8 cellular contexts compared by ENCODE assay signal in the genomic region with DNA sequence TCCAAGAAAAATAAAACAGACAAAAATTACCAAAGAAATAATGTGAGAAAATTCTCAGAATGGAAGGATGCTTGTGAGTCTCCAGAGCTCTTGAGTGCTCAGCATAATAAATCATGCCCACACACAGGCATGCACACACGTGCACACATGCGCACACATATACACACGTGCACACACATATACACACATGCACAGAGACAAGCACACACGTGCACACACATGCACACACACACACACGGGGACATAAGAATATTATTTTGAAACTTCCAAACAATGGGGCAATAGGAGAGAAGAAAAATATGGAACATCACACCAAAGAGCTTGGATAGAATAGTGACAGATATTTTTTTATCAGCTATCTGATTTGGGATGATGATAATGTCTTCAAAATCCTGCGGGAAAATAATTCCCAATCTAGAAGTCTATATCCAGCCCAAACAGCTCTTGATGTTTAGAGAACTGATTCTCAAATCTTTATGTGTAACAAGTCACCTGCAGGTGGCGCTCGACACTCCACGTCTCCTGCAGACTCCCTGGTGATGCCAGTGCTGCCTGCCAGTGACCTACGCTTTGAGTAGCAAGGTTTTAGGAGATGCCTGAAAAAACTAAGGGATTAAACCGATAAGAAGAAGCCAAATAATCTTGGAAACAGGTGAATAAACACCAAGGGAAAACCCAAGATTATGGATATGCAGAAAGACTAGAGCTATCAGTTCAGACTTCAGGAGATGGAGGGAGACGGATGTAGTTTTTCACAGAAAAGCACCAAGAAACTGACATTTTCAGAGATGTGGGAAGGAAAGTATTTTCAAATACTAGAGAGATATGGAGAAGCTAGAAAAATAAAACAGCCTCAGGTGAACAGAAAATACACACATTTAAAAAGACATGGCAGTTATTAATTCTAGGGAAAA.
DNase-seq lines count a peak whose midpoint lies in the region; ATAC-seq, FAIRE-seq and TF ChIP-seq lines count a peak whose summit lies in the region.

No MANE protein-coding gene starts in this region.

- H3K9me1 ChIP-seq in endothelial cell of umbilical vein (replicated peaks; ENCODE audit: control insufficient read depth, extremely low read depth, insufficient read depth, low read length): no peaks in the 10 kb centered on the region

- H3K4me2 ChIP-seq in endothelial cell of umbilical vein (ENCODE audit: insufficient read depth, low read length): no peak overlapping the region

- peak; percentile 85 for TF ChIP-seq CTCF in activated CD8-positive, alpha-beta T cell treated with anti-CD3 and anti-CD28 coated beads for 36 hours (IDR thresholded peaks at IDR 0.05)
- peak; percentile 74 to 75 for TF ChIP-seq CTCF in endothelial cell of umbilical vein (IDR thresholded peaks at IDR 0.05; ENCODE audit: extremely low read depth in 1 of 2, insufficient read depth in 1 of 2, low read depth in 1 of 2, low read length in 2 of 2)

- H3K27ac ChIP-seq in endothelial cell of umbilical vein (ENCODE audit: insufficient read depth, low read depth, low read length): no peak overlapping the region
- no peak overlapping the region for H3K27ac ChIP-seq in naive thymus-derived CD4-positive, alpha-beta T cell (ENCODE audit: low read depth, low read length)

- H3K4me1 ChIP-seq in endothelial cell of umbilical vein (ENCODE audit: control insufficient read depth, extremely low read depth, insufficient read depth, low read length): no peaks in the 10 kb centered on the region
- no peaks in the 10 kb centered on the region for H3K4me1 ChIP-seq in naive thymus-derived CD4-positive, alpha-beta T cell (ENCODE audit: control insufficient read depth in 2 of 2, insufficient read depth in 2 of 2, low read length in 2 of 2)

- H3K4me3 Mint-ChIP-seq in activated CD8-positive, alpha-beta T cell treated with anti-CD3 and anti-CD28 coated beads for 36 hours: no peak overlapping the region
- H3K4me3 Mint-ChIP-seq in naive thymus-derived CD4-positive, alpha-beta T cell: no peak overlapping the region

- peak; percentile 82 for DNase-seq in Right ventricle myocardium inferior (ENCODE audit: missing footprints)
- no peak for DNase-seq in cardiac septum (ENCODE audit: low spot score)
- DNase-seq in NCI-H510A treated with DMSO at 0.1 percent for 48 hours (lab: John Stamatoyannopoulos, UW): peak; percentile 82
- peak; percentile 85 for DNase-seq in activated CD8-positive, alpha-beta T cell treated with anti-CD3 and anti-CD28 coated beads for 36 hours
- peak; percentile 54 for DNase-seq in endothelial cell of umbilical vein (ENCODE audit: low read depth, low spot score)
- DNase-seq in naive thymus-derived CD4-positive, alpha-beta T cell: peak in 8 of 9 donors; percentile 4 to 45 (median 30)
- peak; percentile 30 for DNase-seq in stimulated activated naive CD4-positive, alpha-beta T cell treated with Interleukin-2 at 50 U/mL for 16 hours (lab: John Stamatoyannopoulos, UW)

- no peak for TF ChIP-seq POLR2A in endothelial cell of umbilical vein (IDR thresholded peaks at IDR 0.05; ENCODE audit: low read depth, low read length)

- no peak overlapping the region for H2AFZ ChIP-seq in endothelial cell of umbilical vein (ENCODE audit: low read depth, low read length)

- no peaks in the 10 kb centered on the region for H3K4me1 Mint-ChIP-seq in activated CD8-positive, alpha-beta T cell treated with anti-CD3 and anti-CD28 coated beads for 36 hours (ENCODE audit: low read depth)
- no peaks in the 10 kb centered on the region for H3K4me1 Mint-ChIP-seq in naive thymus-derived CD4-positive, alpha-beta T cell

- dilution Hi-C loops in endothelial cell of umbilical vein (cut with MboI; ENCODE audit: extremely low pct_ligation_motif_present, low sequenced_read_pairs): no loop called here

- no peak overlapping the region for H3K9ac ChIP-seq in endothelial cell of umbilical vein (replicated peaks; ENCODE audit: extremely low read depth, insufficient read depth, low read length)

- ATAC-seq in Right ventricle myocardium inferior (no peak), HG03103 (IDR thresholded peaks at IDR 0.05; ENCODE audit: low read depth, unreplicated experiment) (peak; percentile 74)
- ATAC-seq in activated CD8-positive, alpha-beta T cell treated with anti-CD3 and anti-CD28 coated beads for 36 hours: peak; percentile 55
- no peak for ATAC-seq in naive thymus-derived CD4-positive, alpha-beta T cell

- intact Hi-C loops in Right ventricle myocardium inferior (cut with DNase I) (no loop called here), cardiac septum (cut with DNase I) (no loop called here), endothelial cell of umbilical vein (cut with micrococcal nuclease) (loop anchor here (1.0 kb wide), 1 partner anchor 178 kb away; no protein-coding TSS in a partner anchor)
- intact Hi-C loops in activated CD8-positive, alpha-beta T cell treated with anti-CD3 and anti-CD28 coated beads for 36 hours (cut with micrococcal nuclease): loop anchor here (10.0 kb wide), 1 partner anchor 311 kb away; no protein-coding TSS in a partner anchor
- intact Hi-C loops in naive thymus-derived CD4-positive, alpha-beta T cell (cut with micrococcal nuclease): no loop called here

- CTCF ChIA-PET in activated CD8-positive, alpha-beta T cell treated with anti-CD3 and anti-CD28 coated beads for 36 hours (lab: Charles Lee): interaction anchor here (0.5 to 1.7 kb wide), 45 partner anchors 9 to 1156 kb away, joined by 3 to 13 read pairs (median 3); no protein-coding TSS in a partner anchor
- CTCF ChIA-PET in endothelial cell of umbilical vein (lab: Charles Lee): interaction anchor here (0.6 to 1.3 kb wide), 4 partner anchors 9 to 175 kb away, joined by 3 read pairs; no protein-coding TSS in a partner anchor
- CTCF ChIA-PET in naive thymus-derived CD4-positive, alpha-beta T cell (lab: Charles Lee): interaction anchor here (1.6 kb wide), 1 partner anchor 987 kb away, joined by 7 read pairs; no protein-coding TSS in a partner anchor

- no peaks in the 10 kb centered on the region for H4K20me1 ChIP-seq in endothelial cell of umbilical vein (replicated peaks; ENCODE audit: control insufficient read depth, extremely low read depth, insufficient read depth, low read length)

- peak; percentile 80 for FAIRE-seq in endothelial cell of umbilical vein (lab: Jason Lieb, UNC)

- no peaks in the 10 kb centered on the region for H3K9me3 ChIP-seq in endothelial cell of umbilical vein (replicated peaks; ENCODE audit: control insufficient read depth, insufficient read depth, low read length)
- no peaks in the 10 kb centered on the region for H3K9me3 ChIP-seq in naive thymus-derived CD4-positive, alpha-beta T cell (ENCODE audit: control insufficient read depth in 2 of 3, low read length in 3 of 3)

- H3K36me3 Mint-ChIP-seq in activated CD8-positive, alpha-beta T cell treated with anti-CD3 and anti-CD28 coated beads for 36 hours (ENCODE audit: low read depth): no peaks in the 10 kb centered on the region
- no peaks in the 10 kb centered on the region for H3K36me3 Mint-ChIP-seq in naive thymus-derived CD4-positive, alpha-beta T cell

- no peaks in the 10 kb centered on the region for H3K9me3 Mint-ChIP-seq in activated CD8-positive, alpha-beta T cell treated with anti-CD3 and anti-CD28 coated beads for 36 hours
- no peaks in the 10 kb centered on the region for H3K9me3 Mint-ChIP-seq in naive thymus-derived CD4-positive, alpha-beta T cell

- POLR2A ChIA-PET in activated CD8-positive, alpha-beta T cell treated with anti-CD3 and anti-CD28 coated beads for 36 hours (lab: Charles Lee): interaction anchor here (0.8 kb wide), 1 partner anchor 28 kb away, joined by 3 read pairs; no protein-coding TSS in a partner anchor
- POLR2A ChIA-PET in endothelial cell of umbilical vein (lab: Charles Lee): no interaction called here
- POLR2A ChIA-PET in naive thymus-derived CD4-positive, alpha-beta T cell (lab: Charles Lee): no interaction called here

- no peaks in the 10 kb centered on the region for H3K36me3 ChIP-seq in endothelial cell of umbilical vein (ENCODE audit: control insufficient read depth in 2 of 2, extremely low read depth in 1 of 2, insufficient read depth in 2 of 2, low read length in 2 of 2)
- H3K36me3 ChIP-seq in naive thymus-derived CD4-positive, alpha-beta T cell (ENCODE audit: control insufficient read depth in 2 of 3, insufficient read depth in 3 of 3, low read length in 3 of 3): no peaks in the 10 kb centered on the region

- peaks cover 8% of the 10 kb centered on the region for H3K27me3 Mint-ChIP-seq in activated CD8-positive, alpha-beta T cell treated with anti-CD3 and anti-CD28 coated beads for 36 hours
- peaks cover 0 to 19% (median 13%) of the 10 kb centered on the region in 5 donors for H3K27me3 Mint-ChIP-seq in naive thymus-derived CD4-positive, alpha-beta T cell

- BruUV-seq in endothelial cell of umbilical vein (replicated peaks; lab: Mats Ljungman, UMichigan): no TSS peak

- H3K79me2 ChIP-seq in endothelial cell of umbilical vein (ENCODE audit: control insufficient read depth, insufficient read depth, low read length): no peaks in the 10 kb centered on the region

- no peaks in the 10 kb centered on the region for H3K27me3 ChIP-seq in endothelial cell of umbilical vein (ENCODE audit: control insufficient read depth in 2 of 2, insufficient read depth in 2 of 2, low read length in 2 of 2)
- no peaks in the 10 kb centered on the region for H3K27me3 ChIP-seq in naive thymus-derived CD4-positive, alpha-beta T cell (ENCODE audit: control insufficient read depth in 2 of 2, insufficient read depth in 2 of 2, low read length in 2 of 2)

- H3K27ac Mint-ChIP-seq in activated CD8-positive, alpha-beta T cell treated with anti-CD3 and anti-CD28 coated beads for 36 hours: no peak overlapping the region
- no peak overlapping the region for H3K27ac Mint-ChIP-seq in naive thymus-derived CD4-positive, alpha-beta T cell

- no peak overlapping the region for H3K4me3 ChIP-seq in endothelial cell of umbilical vein (replicated peaks in 1 of 3; ENCODE audit: insufficient read depth in 1 of 3, low read depth in 1 of 3, low read length in 3 of 3)
- H3K4me3 ChIP-seq in naive thymus-derived CD4-positive, alpha-beta T cell (ENCODE audit: low read length): no peak overlapping the region

TF ChIP-seq in endothelial cell of umbilical vein, 7 proteins besides CTCF, POLR2A, EP300 and RAD21:
- TF ChIP-seq MAX (IDR thresholded peaks at IDR 0.05; ENCODE audit: insufficient read depth, insufficient read length) (no peak), JUN (IDR thresholded peaks at IDR 0.05; ENCODE audit: borderline replicate concordance, insufficient read depth, insufficient read length, low read depth) (no peak), GATA2 (IDR thresholded peaks at IDR 0.05; ENCODE audit: insufficient read depth, insufficient read length, low read depth, low read length) (no peak), POLR2AphosphoS5 (IDR thresholded peaks at IDR 0.05; ENCODE audit: insufficient read depth, low read depth, low read length) (no peak), EZH2 (IDR thresholded peaks at IDR 0.05; ENCODE audit: borderline replicate concordance, low read depth, low read length, severe bottlenecking) (no peak), FOS (IDR thresholded peaks at IDR 0.05; ENCODE audit: borderline replicate concordance, insufficient read depth, low read length) (no peak), MYC (IDR thresholded peaks at IDR 0.05; ENCODE audit: low read depth, low read length) (no peak)

Comparison
In these comparisons a context has a peak if more than half of its experiments do, and no peak if none do; other contexts are left out.
1. ATAC-seq: peak in HG03103 (single experiment) and activated CD8-positive, alpha-beta T cell treated with anti-CD3 and anti-CD28 coated beads for 36 hours (single experiment); none in Right ventricle myocardium inferior (single experiment) and naive thymus-derived CD4-positive, alpha-beta T cell (single experiment).
2. intact Hi-C loops: an anchor here in activated CD8-positive, alpha-beta T cell treated with anti-CD3 and anti-CD28 coated beads for 36 hours (10.0 kb wide) and endothelial cell of umbilical vein (1.0 kb wide); none called in Right ventricle myocardium inferior, cardiac septum and naive thymus-derived CD4-positive, alpha-beta T cell.